ENCODE assay signal across 8 cellular contexts in the genomic region with DNA sequence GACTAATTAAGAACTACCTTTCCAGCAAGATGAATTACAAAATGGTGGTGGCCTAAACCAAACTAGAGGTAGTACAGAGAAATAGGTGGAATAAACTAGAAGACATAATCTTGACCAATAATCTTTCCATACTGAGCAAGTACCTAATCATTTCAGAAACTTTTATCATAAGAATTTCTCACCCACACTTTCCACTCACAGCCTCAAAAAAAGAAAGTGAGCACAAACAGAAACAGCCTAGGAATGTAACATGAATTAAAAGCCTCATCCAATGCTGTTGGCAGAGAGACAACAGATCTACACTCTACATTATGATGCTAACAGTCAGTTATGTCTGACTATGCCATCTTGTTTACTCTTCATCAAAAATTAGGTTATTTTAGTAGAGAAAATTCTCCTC. TPM values are rescaled to one million over a fixed set of nuclear protein-coding genes. Genes with fewer than 3 reads are reported as not detected.
DNase-seq lines count a peak whose midpoint lies in the region; ATAC-seq and TF ChIP-seq lines count a peak whose summit lies in the region.

No MANE protein-coding gene starts in this region.

- no peak for DNase-seq in CD4-positive, alpha-beta T cell
- DNase-seq in mesothelial cell of epicardium (ENCODE audit: low spot score in 2 of 2, unreplicated experiment in 2 of 2) (no peak), stomach (no peak), tibial nerve (ENCODE audit: low spot score in 2 of 2) (no peak), NCI-H187 (lab: John Stamatoyannopoulos, UW) (no peak)

- peaks cover 41% of the 10 kb centered on the region for H3K36me3 Mint-ChIP-seq in CD4-positive, alpha-beta T cell (ENCODE audit: low read depth)
- H3K36me3 Mint-ChIP-seq in IgD-negative memory B cell (no peaks in the 10 kb centered on the region), brain (peaks cover 16% of the 10 kb centered on the region), mesothelial cell of epicardium (peaks cover 10% of the 10 kb centered on the region)

- H3K4me3 ChIP-seq in stomach, result peak overlapping the region in 1 of 4 donors; percentile 18
- H3K4me3 ChIP-seq in tibial nerve, result no peak overlapping the region

- H3K27ac ChIP-seq in CD4-positive, alpha-beta T cell (ENCODE audit: low read depth, low read length), result no peak overlapping the region
- H3K27ac ChIP-seq in stomach (peak overlapping the region in 2 of 5 donors; percentile 94 to 98), tibial nerve (peak overlapping the region in 1 of 4 donors; percentile 20)

- H3K36me3 ChIP-seq in stomach, result no peaks in the 10 kb centered on the region
- peaks cover 0 to 2% (median 0%) of the 10 kb centered on the region in 3 donors for H3K36me3 ChIP-seq in tibial nerve

- TF ChIP-seq EP300 in stomach (IDR thresholded peaks at IDR 0.05), result no peak
- no peak for TF ChIP-seq EP300 in tibial nerve (IDR thresholded peaks at IDR 0.05)

- ATAC-seq in CD4-positive, alpha-beta T cell (ENCODE audit: poor library complexity), result no peak
- no peak for ATAC-seq in HG02623 (IDR thresholded peaks at IDR 0.05; ENCODE audit: unreplicated experiment)

- no peak for TF ChIP-seq POLR2A in stomach (IDR thresholded peaks at IDR 0.05)
- TF ChIP-seq POLR2A in tibial nerve (IDR thresholded peaks at IDR 0.05), result no peak

- peak overlapping the region; percentile 80 for H3K4me3 Mint-ChIP-seq in CD4-positive, alpha-beta T cell
- H3K4me3 Mint-ChIP-seq in IgD-negative memory B cell (peak overlapping the region; percentile 30 to 80 (median 62)), brain (peak overlapping the region; percentile 74 to 97 (median 93)), mesothelial cell of epicardium (peak overlapping the region; percentile 57)

- H3K9me3 Mint-ChIP-seq in CD4-positive, alpha-beta T cell, result no peaks in the 10 kb centered on the region
- no peaks in the 10 kb centered on the region for H3K9me3 Mint-ChIP-seq in IgD-negative memory B cell
- H3K9me3 Mint-ChIP-seq in brain, result no peaks in the 10 kb centered on the region
- H3K9me3 Mint-ChIP-seq in mesothelial cell of epicardium, result no peaks in the 10 kb centered on the region

- peak overlapping the region; percentile 71 for H3K27ac Mint-ChIP-seq in CD4-positive, alpha-beta T cell
- H3K27ac Mint-ChIP-seq in IgD-negative memory B cell (peak overlapping the region; percentile 29 to 96 (median 48)), brain (peak overlapping the region; percentile 11 to 88 (median 80)), mesothelial cell of epicardium (peak overlapping the region; percentile 95)

- H3K27me3 Mint-ChIP-seq in CD4-positive, alpha-beta T cell, result no peaks in the 10 kb centered on the region
- H3K27me3 Mint-ChIP-seq in IgD-negative memory B cell (no peaks in the 10 kb centered on the region), brain (peaks cover 4% of the 10 kb centered on the region), mesothelial cell of epicardium (ENCODE audit: low read depth) (no peaks in the 10 kb centered on the region)

- H3K4me1 ChIP-seq in stomach, result peaks cover 15 to 68% (median 38%) of the 10 kb centered on the region in 4 donors
- peaks cover 4 to 64% (median 26%) of the 10 kb centered on the region in 4 donors for H3K4me1 ChIP-seq in tibial nerve

- no peak for TF ChIP-seq CTCF in CD4-positive, alpha-beta T cell (IDR thresholded peaks at IDR 0.05)
- TF ChIP-seq CTCF in brain (conservative IDR thresholded peaks at IDR 0.05) (no peak), mesothelial cell of epicardium (IDR thresholded peaks at IDR 0.05; ENCODE audit: unreplicated experiment) (no peak), stomach (IDR thresholded peaks at IDR 0.05) (no peak), tibial nerve (IDR thresholded peaks at IDR 0.05) (no peak)

- CTCF ChIA-PET in CD4-positive, alpha-beta T cell (lab: Charles Lee), result no interaction called here

- H3K27me3 ChIP-seq in CD4-positive, alpha-beta T cell (ENCODE audit: control insufficient read depth, insufficient read depth, low read length), result no peaks in the 10 kb centered on the region
- no peaks in the 10 kb centered on the region for H3K27me3 ChIP-seq in stomach
- no peaks in the 10 kb centered on the region for H3K27me3 ChIP-seq in tibial nerve

- peaks cover 68% of the 10 kb centered on the region for H3K4me1 Mint-ChIP-seq in CD4-positive, alpha-beta T cell (ENCODE audit: low read depth)
- H3K4me1 Mint-ChIP-seq in IgD-negative memory B cell (peaks cover 37 to 44% (median 44%) of the 10 kb centered on the region in 3 donors), brain (peaks cover 71% of the 10 kb centered on the region), mesothelial cell of epicardium (peaks cover 25% of the 10 kb centered on the region)

- no peaks in the 10 kb centered on the region for H3K9me3 ChIP-seq in CD4-positive, alpha-beta T cell (ENCODE audit: control insufficient read depth, low read length)
- no peaks in the 10 kb centered on the region for H3K9me3 ChIP-seq in stomach
- no peaks in the 10 kb centered on the region for H3K9me3 ChIP-seq in tibial nerve

- POLR2A ChIA-PET in CD4-positive, alpha-beta T cell (lab: Charles Lee), result no interaction called here

- intact Hi-C loops in CD4-positive, alpha-beta T cell (cut with DNase I, micrococcal nuclease), result loop anchor here in 1 of 2 experiments (5.0 kb wide), 1 partner anchor 1069 kb away; a partner anchor contains a TSS
- intact Hi-C loops in stomach (cut with DNase I; ENCODE audit: low total_unique reads), result no loop called here

RNA-seq across cellular contexts. Expression of a gene that starts 1.3 kb away (rescaled TPM):
- total RNA-seq in CD4-positive, alpha-beta T cell, result 100 to 1,000 TPM in 1 of 2 experiments, 10 to 100 TPM in 1; 88.1 to 104 TPM
- polyA plus RNA-seq in IgD-negative memory B cell (18.5 TPM), brain (ENCODE audit: insufficient read depth, low read depth, low replicate concordance) (36.0 TPM), stomach (10 to 100 TPM in 1 of 3 donors, 1 to 10 TPM in 2; 7.3 to 10.4 (median 8.0) TPM)
- total RNA-seq in mesothelial cell of epicardium (42.3 to 43.7 TPM (median 43.3 TPM) in 3 replicates), stomach (10 to 100 TPM; 15.2 to 33.2 (median 22.9) TPM), tibial nerve (10 to 100 TPM; 25.5 to 55.5 (median 32.0) TPM)
